Comparison of ENCODE assay signal across 19 cellular contexts in genomic region chr9:27451207-27451792, GRCh38.
A peak's percentile ranks its signal among the peaks of the same experiment; 100 is the strongest.
DNase-seq lines count a peak whose midpoint lies in the region; ATAC-seq and TF ChIP-seq lines count a peak whose summit lies in the region.
"Had no signal": no experiment of that assay in that cellular context is flagged by ENCODE, and none has a peak within 500 bp of the region (broad histone marks: within the 10 kb centered on the region; RNA-seq: fewer than 3 reads in every experiment).

No MANE protein-coding gene starts in this region.

- H3K36me3 Mint-ChIP-seq in dendritic cell treated with granulocyte-macrophage colony-stimulating factor and Interleukin-4, amounts not matched to agents 40 ng/mL and 50 ng/mL, for 4 days (ENCODE audit: low read depth) = peaks cover 95% of the 10 kb centered on the region

- no peak overlapping the region for H4K8ac ChIP-seq in trophoblast cell (ENCODE audit: low read depth, low read length)

- H3K23ac ChIP-seq in trophoblast cell (ENCODE audit: low read length) = no peak overlapping the region

- no peak overlapping the region for H4K91ac ChIP-seq in trophoblast cell (ENCODE audit: low read depth, low read length)

- intact Hi-C loops in dendritic cell treated with granulocyte-macrophage colony-stimulating factor and Interleukin-4, amounts not matched to agents 40 ng/mL and 50 ng/mL, for 4 days (cut with micrococcal nuclease) = loop anchor here (5.0 kb wide), 1 partner anchor 76 kb away; the partner anchor contains the start of gene MOB3B

- H3K4ac ChIP-seq in trophoblast cell (ENCODE audit: low read depth, low read length) = no peak overlapping the region

- no peaks in the 10 kb centered on the region for H3K9me3 Mint-ChIP-seq in dendritic cell treated with granulocyte-macrophage colony-stimulating factor and Interleukin-4, amounts not matched to agents 40 ng/mL and 50 ng/mL, for 4 days
- H3K9me3 Mint-ChIP-seq: activated naive CD8-positive, alpha-beta T cell treated with anti-CD3 and anti-CD28 coated beads, Interleukin-2, amount 50 U/mL, for 24 hours; activated T-helper 17 cell treated with anti-CD3 and anti-CD28 coated beads, Interleukin-2, amount 50 U/mL, for 72 hours; CD8-positive, alpha-beta T cell had no signal

- no CpG with 5 or more reads among the region's 3 CpGs for WGBS in trophoblast cell (ENCODE audit: extremely low coverage, insufficient coverage, insufficient read length)

- H3K9ac ChIP-seq in trophoblast cell (ENCODE audit: low read length) (no peak overlapping the region), Karpas-422 (ENCODE audit: low read length) (no peak overlapping the region)

- H3K4me3 ChIP-seq in trophoblast cell (ENCODE audit: low read depth, low read length) (no peak overlapping the region), Karpas-422 (ENCODE audit: low read length) (no peak overlapping the region)
- H3K4me3 ChIP-seq: breast epithelium, gastroesophageal sphincter, HAP-1 had no signal

- H3K9me3 ChIP-seq in trophoblast cell (ENCODE audit: insufficient read depth, low read depth, low read length) (no peaks in the 10 kb centered on the region), Karpas-422 (ENCODE audit: low read length) (no peaks in the 10 kb centered on the region)
- H3K9me3 ChIP-seq: breast epithelium, gastroesophageal sphincter, HAP-1 had no signal

- H3K4me1 Mint-ChIP-seq in dendritic cell treated with granulocyte-macrophage colony-stimulating factor and Interleukin-4, amounts not matched to agents 40 ng/mL and 50 ng/mL, for 4 days (ENCODE audit: low read depth) = peaks cover 44% of the 10 kb centered on the region
- H3K4me1 Mint-ChIP-seq: activated CD8-positive, alpha-beta memory T cell treated with anti-CD3 and anti-CD28 coated beads, Interleukin-2, amount 10 ng/mL, durations not matched to agents 7 days and 5 days; activated T-helper 17 cell treated with anti-CD3 and anti-CD28 coated beads, Interleukin-2, amount 50 U/mL, for 72 hours had no signal

- H3K27ac ChIP-seq in trophoblast cell (ENCODE audit: low read depth, low read length) = peak overlapping the region; percentile 37
- H3K27ac ChIP-seq in Karpas-422 (ENCODE audit: low read length) = no peak overlapping the region

- no peak overlapping the region for H2BK12ac ChIP-seq in trophoblast cell (ENCODE audit: low read length)

- H4K12ac ChIP-seq in trophoblast cell (ENCODE audit: low read depth, low read length) = no peak overlapping the region

- H3K9me2 ChIP-seq in Karpas-422 (replicated peaks; ENCODE audit: insufficient read depth, low read length) = no peaks in the 10 kb centered on the region

- H3K27me3 ChIP-seq in trophoblast cell (ENCODE audit: insufficient read depth, low read length) (no peaks in the 10 kb centered on the region), Karpas-422 (ENCODE audit: low read length) (no peaks in the 10 kb centered on the region)
- H3K27me3 ChIP-seq: breast epithelium, gastroesophageal sphincter had no signal

- H3K4me1 ChIP-seq in trophoblast cell (ENCODE audit: control insufficient read depth in 1 of 2, insufficient read depth in 2 of 2, low read length in 2 of 2) (peaks cover 0 to 10% of the 10 kb centered on the region in 2 experiments), Karpas-422 (ENCODE audit: low read length) (no peaks in the 10 kb centered on the region)

- no peak overlapping the region for H2BK120ac ChIP-seq in trophoblast cell (ENCODE audit: insufficient read depth, low read length, poor library complexity)

- no peaks in the 10 kb centered on the region for H3K27me3 Mint-ChIP-seq in dendritic cell treated with granulocyte-macrophage colony-stimulating factor and Interleukin-4, amounts not matched to agents 40 ng/mL and 50 ng/mL, for 4 days
- H3K27me3 Mint-ChIP-seq: activated CD4-positive, alpha-beta T cell treated with anti-CD3 and anti-CD28 coated beads for 36 hours; activated naive CD8-positive, alpha-beta T cell treated with anti-CD3 and anti-CD28 coated beads, Interleukin-2, amount 50 U/mL, for 24 hours; activated T-helper 17 cell treated with anti-CD3 and anti-CD28 coated beads, Interleukin-2, amount 50 U/mL, for 72 hours had no signal

- no peak overlapping the region for H3K4me3 Mint-ChIP-seq in dendritic cell treated with granulocyte-macrophage colony-stimulating factor and Interleukin-4, amounts not matched to agents 40 ng/mL and 50 ng/mL, for 4 days
- H3K4me3 Mint-ChIP-seq: activated CD4-positive, alpha-beta T cell treated with anti-CD3 and anti-CD28 coated beads for 36 hours; activated CD8-positive, alpha-beta memory T cell treated with anti-CD3 and anti-CD28 coated beads, Interleukin-2, amount 10 ng/mL, durations not matched to agents 7 days and 5 days; activated naive CD8-positive, alpha-beta T cell treated with anti-CD3 and anti-CD28 coated beads, Interleukin-2, amount 50 U/mL, for 24 hours; activated T-helper 17 cell treated with anti-CD3 and anti-CD28 coated beads, Interleukin-2, amount 50 U/mL, for 72 hours; CD8-positive, alpha-beta T cell had no signal

- H3K79me2 ChIP-seq in trophoblast cell (ENCODE audit: control insufficient read depth, insufficient read depth, low read length, poor library complexity) = no peaks in the 10 kb centered on the region
- no peaks in the 10 kb centered on the region for H3K79me2 ChIP-seq in Karpas-422 (ENCODE audit: low read length)

- H3K4me2 ChIP-seq in trophoblast cell (ENCODE audit: low read length) (no peak overlapping the region), Karpas-422 (ENCODE audit: low read depth, low read length, poor library complexity, severe bottlenecking) (no peak overlapping the region)

- no peak overlapping the region for H3K14ac ChIP-seq in trophoblast cell (ENCODE audit: low read length)

- no peaks in the 10 kb centered on the region for H3K79me1 ChIP-seq in trophoblast cell (ENCODE audit: low read length)

- peak; percentile 59 for ATAC-seq in GM18868 (IDR thresholded peaks at IDR 0.05; ENCODE audit: unreplicated experiment)
- ATAC-seq in HG02973 (IDR thresholded peaks at IDR 0.05; ENCODE audit: unreplicated experiment) = peak; percentile 62
- no peak for ATAC-seq in GM19463 (IDR thresholded peaks at IDR 0.05; ENCODE audit: unreplicated experiment)
- ATAC-seq in left lobe of liver = no peak
- ATAC-seq: activated CD4-positive, alpha-beta T cell treated with anti-CD3 and anti-CD28 coated beads for 36 hours; activated CD8-positive, alpha-beta memory T cell treated with anti-CD3 and anti-CD28 coated beads, Interleukin-2, amount 10 ng/mL, durations not matched to agents 7 days and 5 days; activated naive CD8-positive, alpha-beta T cell treated with anti-CD3 and anti-CD28 coated beads, Interleukin-2, amount 50 U/mL, for 24 hours; activated T-helper 17 cell treated with anti-CD3 and anti-CD28 coated beads, Interleukin-2, amount 50 U/mL, for 72 hours; CD8-positive, alpha-beta T cell; gastroesophageal sphincter had no signal

- no peak overlapping the region for H3K18ac ChIP-seq in trophoblast cell (ENCODE audit: low read length)

- H3K36me3 ChIP-seq in trophoblast cell (ENCODE audit: control insufficient read depth in 1 of 2, insufficient read depth in 2 of 2, low read length in 2 of 2) (peaks cover 4 to 5% of the 10 kb centered on the region in 2 experiments), Karpas-422 (ENCODE audit: insufficient read depth, low read length) (no peaks in the 10 kb centered on the region)
- H3K36me3 ChIP-seq: breast epithelium had no signal

- no peak overlapping the region for H2BK5ac ChIP-seq in trophoblast cell (ENCODE audit: low read depth, low read length, poor library complexity)

- H2AK5ac ChIP-seq in trophoblast cell (ENCODE audit: low read length) = no peak overlapping the region

- H4K20me1 ChIP-seq in Karpas-422 (ENCODE audit: insufficient read depth, low read depth, low read length) = no peaks in the 10 kb centered on the region

- H3K27ac Mint-ChIP-seq in dendritic cell treated with granulocyte-macrophage colony-stimulating factor and Interleukin-4, amounts not matched to agents 40 ng/mL and 50 ng/mL, for 4 days = peak overlapping the region; percentile 48
- H3K27ac Mint-ChIP-seq: activated CD4-positive, alpha-beta T cell treated with anti-CD3 and anti-CD28 coated beads for 36 hours; activated CD8-positive, alpha-beta memory T cell treated with anti-CD3 and anti-CD28 coated beads, Interleukin-2, amount 10 ng/mL, durations not matched to agents 7 days and 5 days; activated naive CD8-positive, alpha-beta T cell treated with anti-CD3 and anti-CD28 coated beads, Interleukin-2, amount 50 U/mL, for 24 hours; activated T-helper 17 cell treated with anti-CD3 and anti-CD28 coated beads, Interleukin-2, amount 50 U/mL, for 72 hours; CD8-positive, alpha-beta T cell had no signal

- DNase-seq in trophoblast cell (peak in 1 of 2 donors; percentile 68), erythroblast (lab: John Stamatoyannopoulos, UW) (no peak), Karpas-422 (no peak), left lobe of liver (ENCODE audit: low spot score) (no peak)
- DNase-seq: activated CD4-positive, alpha-beta T cell treated with anti-CD3 and anti-CD28 coated beads for 36 hours; activated CD8-positive, alpha-beta memory T cell treated with anti-CD3 and anti-CD28 coated beads, Interleukin-2, amount 10 ng/mL, durations not matched to agents 7 days and 5 days; activated naive CD8-positive, alpha-beta T cell treated with anti-CD3 and anti-CD28 coated beads, Interleukin-2, amount 50 U/mL, for 24 hours; CD8-positive, alpha-beta T cell; NCI-H1694 treated with DMSO at 0.1 percent for 48 hours; NCI-H345; NK-92 treated with Interleukin-12 subunit alpha and Interleukin-12 subunit beta, amount 100 ng/mL, for 24 hours had no signal

- no peak overlapping the region for H2AFZ ChIP-seq in trophoblast cell (ENCODE audit: insufficient read depth, low read length, poor library complexity)
- H2AFZ ChIP-seq in Karpas-422 (ENCODE audit: low read length) = no peak overlapping the region

- no peak for TF ChIP-seq POLR2A in erythroblast (IDR thresholded peaks at IDR 0.05; ENCODE audit: low read length)

Comparison
In these comparisons a context has a peak if more than half of its experiments do, and no peak if none do; other contexts are left out.
1. ATAC-seq: peak in GM18868 (single experiment) and HG02973 (single experiment); none in GM19463 (single experiment) and left lobe of liver (single experiment).